ENCODE assay signal across 8 cellular contexts in genomic region chr19:50432658-50433057, GRCh38. TPM values are rescaled to one million over a fixed set of nuclear protein-coding genes. Genes with fewer than 3 reads are reported as not detected.
DNase-seq lines count a peak whose midpoint lies in the region; ATAC-seq and TF ChIP-seq lines count a peak whose summit lies in the region.

MYBPC2 (plus strand) TSS chr19:50432892; CDS start chr19:50432954, 62 bp downstream.

- in situ Hi-C loops in transverse colon (cut with MboI; ENCODE audit: low pct_ligation_motif_present in 1 of 4, low pct_unique_long_range_greater_than_20kb in 1 of 4, low sequenced_read_pairs in 3 of 4) = no loop called here

- intact Hi-C loops in activated T-helper 2 cell treated with anti-CD3 and anti-CD28 coated beads, Interferon-gamma antibody, Interleukin-2, Interleukin-4, amounts not matched to agents 10 μg/mL and 5 μg/mL and 100 μg/mL, durations not matched to agents 14 hours and 24 hours and 36 hours (cut with micrococcal nuclease) = no loop called here
- intact Hi-C loops in transverse colon (cut with DNase I; ENCODE audit: low total_unique reads) = no loop called here

- H3K27me3 ChIP-seq in transverse colon = peaks cover 59% of the 10 kb centered on the region

- no peaks in the 10 kb centered on the region for H3K9me3 Mint-ChIP-seq in activated T-cell treated with anti-CD3 and anti-CD28 coated beads, Interleukin-2, amount 50 U/mL, for 72 hours
- no peaks in the 10 kb centered on the region for H3K9me3 Mint-ChIP-seq in activated T-helper 2 cell treated with anti-CD3 and anti-CD28 coated beads, Interferon-gamma antibody, Interleukin-2, Interleukin-4, amounts not matched to agents 10 μg/mL and 5 μg/mL and 100 μg/mL, durations not matched to agents 14 hours and 24 hours and 36 hours

- no peaks in the 10 kb centered on the region for H3K36me3 ChIP-seq in transverse colon

- peak within 1 kb of the TSS; percentile 42 to 73 (median 57) for H3K4me3 ChIP-seq in transverse colon

- no peaks in the 10 kb centered on the region for H3K9me3 ChIP-seq in transverse colon

- no peak for TF ChIP-seq POLR2A in transverse colon (IDR thresholded peaks at IDR 0.05)

- H3K27ac ChIP-seq in transverse colon = peak within 1 kb of the TSS; percentile 17 to 71 (median 60)

- H3K4me1 ChIP-seq in transverse colon = peaks cover 6 to 26% (median 20%) of the 10 kb centered on the region in 4 donors

- no peak for TF ChIP-seq CTCF in transverse colon (IDR thresholded peaks at IDR 0.05)

- TF ChIP-seq EP300 in transverse colon (IDR thresholded peaks at IDR 0.05; ENCODE audit: low read depth) = no peak

- no peaks in the 10 kb centered on the region for H3K36me3 Mint-ChIP-seq in activated T-cell treated with anti-CD3 and anti-CD28 coated beads, Interleukin-2, amount 50 U/mL, for 72 hours (ENCODE audit: insufficient read depth in 2 of 2)
- H3K36me3 Mint-ChIP-seq in activated T-helper 2 cell treated with anti-CD3 and anti-CD28 coated beads, Interferon-gamma antibody, Interleukin-2, Interleukin-4, amounts not matched to agents 10 μg/mL and 5 μg/mL and 100 μg/mL, durations not matched to agents 14 hours and 24 hours and 36 hours (ENCODE audit: low read depth) = no peaks in the 10 kb centered on the region

- DNase-seq in activated T-cell treated with anti-CD3 and anti-CD28 coated beads, Interleukin-2, amount 50 U/mL, for 72 hours = no peak
- no peak for DNase-seq in activated T-cell treated with anti-CD3 and anti-CD28 coated beads, Interleukin-2, amount 50 U/mL, for 48 hours
- DNase-seq in activated T-helper 2 cell treated with anti-CD3 and anti-CD28 coated beads, Interferon-gamma antibody, Interleukin-2, Interleukin-4, amounts not matched to agents 10 μg/mL and 5 μg/mL and 100 μg/mL, durations not matched to agents 14 hours and 24 hours and 36 hours (ENCODE audit: low spot score) = no peak
- DNase-seq in left kidney (ENCODE audit: low read depth, low spot score) (peak; percentile 84), transverse colon (peak; percentile 33), globus pallidus (ENCODE audit: low spot score) (no peak)

- no peak for ATAC-seq in activated T-cell treated with anti-CD3 and anti-CD28 coated beads, Interleukin-2, amount 50 U/mL, for 72 hours (replicated peaks in 1 of 2)
- ATAC-seq in HG02973 (IDR thresholded peaks at IDR 0.05; ENCODE audit: unreplicated experiment) (no peak), GM19395 (IDR thresholded peaks at IDR 0.05; ENCODE audit: unreplicated experiment) (no peak)

- H3K4me3 Mint-ChIP-seq in activated T-cell treated with anti-CD3 and anti-CD28 coated beads, Interleukin-2, amount 50 U/mL, for 72 hours = peak within 1 kb of the TSS; percentile 91 to 92
- H3K4me3 Mint-ChIP-seq in activated T-helper 2 cell treated with anti-CD3 and anti-CD28 coated beads, Interferon-gamma antibody, Interleukin-2, Interleukin-4, amounts not matched to agents 10 μg/mL and 5 μg/mL and 100 μg/mL, durations not matched to agents 14 hours and 24 hours and 36 hours (ENCODE audit: low read depth) = peak within 1 kb of the TSS; percentile 90

- H3K27me3 Mint-ChIP-seq in activated T-cell treated with anti-CD3 and anti-CD28 coated beads, Interleukin-2, amount 50 U/mL, for 72 hours (ENCODE audit: low read depth) = peaks cover 56% of the 10 kb centered on the region
- H3K27me3 Mint-ChIP-seq in activated T-helper 2 cell treated with anti-CD3 and anti-CD28 coated beads, Interferon-gamma antibody, Interleukin-2, Interleukin-4, amounts not matched to agents 10 μg/mL and 5 μg/mL and 100 μg/mL, durations not matched to agents 14 hours and 24 hours and 36 hours (ENCODE audit: low read depth) = peaks cover 13% of the 10 kb centered on the region

- H3K27ac Mint-ChIP-seq in activated T-cell treated with anti-CD3 and anti-CD28 coated beads, Interleukin-2, amount 50 U/mL, for 72 hours = peak within 1 kb of the TSS; percentile 84
- peak within 1 kb of the TSS; percentile 92 for H3K27ac Mint-ChIP-seq in activated T-helper 2 cell treated with anti-CD3 and anti-CD28 coated beads, Interferon-gamma antibody, Interleukin-2, Interleukin-4, amounts not matched to agents 10 μg/mL and 5 μg/mL and 100 μg/mL, durations not matched to agents 14 hours and 24 hours and 36 hours

- 12% methylated on average over 10 of the region's 13 CpGs; no CpG with 5 or more reads in 1 of the 2 donors for WGBS in transverse colon (ENCODE audit: low coverage in 1 of 2), 2 donors

- peaks cover 20% of the 10 kb centered on the region for H3K4me1 Mint-ChIP-seq in activated T-cell treated with anti-CD3 and anti-CD28 coated beads, Interleukin-2, amount 50 U/mL, for 72 hours (ENCODE audit: low read depth)
- peaks cover 8% of the 10 kb centered on the region for H3K4me1 Mint-ChIP-seq in activated T-helper 2 cell treated with anti-CD3 and anti-CD28 coated beads, Interferon-gamma antibody, Interleukin-2, Interleukin-4, amounts not matched to agents 10 μg/mL and 5 μg/mL and 100 μg/mL, durations not matched to agents 14 hours and 24 hours and 36 hours (ENCODE audit: low read depth)

RNA-seq across cellular contexts. Expression of gene MYBPC2, which starts in this region (rescaled TPM):
- total RNA-seq in activated T-cell treated with anti-CD3 and anti-CD28 coated beads, Interleukin-2, amount 50 U/mL, for 72 hours = 1 to 10 TPM in 1 of 2 donors, under 1 TPM in 1; 0.86 to 1.3 TPM
- 0.21 and 0.25 TPM in 2 replicates for total RNA-seq in activated T-helper 2 cell treated with anti-CD3 and anti-CD28 coated beads, Interferon-gamma antibody, Interleukin-2, Interleukin-4, amounts not matched to agents 10 μg/mL and 5 μg/mL and 100 μg/mL, durations not matched to agents 14 hours and 24 hours and 36 hours
- under 1 TPM in 2 of 4 donors, not detected in 2; 0.16 to 0.41 TPM for total RNA-seq in transverse colon

Comparison
In these comparisons a context has a peak if more than half of its experiments do, and no peak if none do; other contexts are left out.
1. Peak in DNase-seq, H3K4me3 ChIP-seq and H3K27ac ChIP-seq in transverse colon; RNA of the gene not detected or under 1 TPM.